ENCODE assay signal across 30 cellular contexts in the genomic region with DNA sequence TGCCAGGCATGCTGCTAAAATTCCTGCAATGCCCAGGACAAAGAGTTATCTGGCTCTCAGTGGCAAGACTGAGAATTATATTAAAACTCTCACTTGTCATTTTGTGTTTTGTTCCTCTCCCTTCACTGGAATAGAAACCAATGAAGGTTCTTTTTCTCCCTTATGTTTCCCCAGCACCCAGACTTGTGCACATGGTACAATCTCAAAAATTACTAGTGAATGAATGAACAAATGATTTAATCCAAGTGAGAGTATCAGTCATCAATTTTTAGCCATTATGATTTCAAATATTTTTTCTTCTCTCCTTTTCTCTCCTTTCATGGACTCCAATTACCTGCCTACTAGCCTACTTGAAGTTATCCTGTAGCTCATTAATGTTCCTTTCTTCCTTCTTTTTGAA.
"Had no signal": no experiment of that assay in that cellular context is flagged by ENCODE, and none has a peak within 500 bp of the region (broad histone marks: within the 10 kb centered on the region; RNA-seq: fewer than 3 reads in every experiment).

No MANE protein-coding gene starts in this region.

- H3K36me3 ChIP-seq: adrenal gland, ascending aorta, brain microvascular endothelial cell, breast epithelium, cardiac muscle cell had no signal

- H3K4me3 ChIP-seq: adrenal gland, ascending aorta, body of pancreas, breast epithelium, cardiac muscle cell had no signal

- H3K27ac ChIP-seq: adrenal gland, ascending aorta, body of pancreas, brain microvascular endothelial cell, breast epithelium, cardiac muscle cell had no signal

- H3K9me3 ChIP-seq: adrenal gland had no signal

- H3K27me3 ChIP-seq: adrenal gland, ascending aorta, body of pancreas, brain microvascular endothelial cell, breast epithelium, cardiac muscle cell had no signal

- DNase-seq: activated effector memory CD4-positive, alpha-beta T cell treated with anti-CD3 and anti-CD28 coated beads, Interleukin-2, amount 50 U/mL, for 16 hours; activated effector memory CD4-positive, alpha-beta T cell treated with Interleukin-2 at 50 U/mL for 16 hours; activated gamma-delta T cell; activated gamma-delta T cell treated with Interleukin-2 at 50 U/mL for 16 hours; activated naive CD4-positive, alpha-beta T cell; activated naive CD4-positive, alpha-beta T cell treated with anti-CD3 and anti-CD28 coated beads for 36 hours; activated naive CD4-positive, alpha-beta T cell treated with anti-CD3 and anti-CD28 coated beads, Interleukin-2, amount 10 ng/mL, durations not matched to agents 7 days and 5 days; activated naive CD4-positive, alpha-beta T cell treated with anti-CD3 and anti-CD28 coated beads, Interleukin-2, amount 50 U/mL, for 16 hours; activated naive CD4-positive, alpha-beta T cell treated with Interleukin-2 at 50 U/mL for 16 hours; activated naive CD8-positive, alpha-beta T cell treated with anti-CD3 and anti-CD28 coated beads for 36 hours; activated naive CD8-positive, alpha-beta T cell treated with anti-CD3 and anti-CD28 coated beads, Interleukin-2, amount 10 ng/mL, durations not matched to agents 7 days and 5 days; activated naive CD8-positive, alpha-beta T cell treated with anti-CD3 and anti-CD28 coated beads, Interleukin-2, amount 50 U/mL, for 24 hours; activated T-cell treated with anti-CD3 and anti-CD28 coated beads, Interleukin-2, amount 50 U/mL, for 1 hour; activated T-cell treated with anti-CD3 and anti-CD28 coated beads, Interleukin-2, amount 50 U/mL, for 24 hours; activated T-cell treated with anti-CD3 and anti-CD28 coated beads, Interleukin-2, amount 50 U/mL, for 4 hours; activated T-cell treated with anti-CD3 and anti-CD28 coated beads, Interleukin-2, amount 50 U/mL, for 48 hours; activated T-cell treated with anti-CD3 and anti-CD28 coated beads, Interleukin-2, amount 50 U/mL, for 72 hours; adrenal gland; amniotic stem cell; amygdala; anterior cingulate cortex; aorta; body of pancreas; brain microvascular endothelial cell; caudate nucleus; central memory CD4-positive, alpha-beta T cell; cerebellar nuclear complex had no signal

- H3K4me1 ChIP-seq: adrenal gland, ascending aorta, body of pancreas, breast epithelium had no signal
